Comparison of ENCODE assay signal across 10 cellular contexts in genomic region chr20:41664584-41664983, GRCh38. TPM values are rescaled to one million over a fixed set of nuclear protein-coding genes. Genes with fewer than 3 reads are reported as not detected.
DNase-seq lines count a peak whose midpoint lies in the region; ATAC-seq and TF ChIP-seq lines count a peak whose summit lies in the region.
"Had no signal": no experiment of that assay in that cellular context is flagged by ENCODE, and none has a peak within 500 bp of the region (broad histone marks: within the 10 kb centered on the region; RNA-seq: fewer than 3 reads in every experiment).

No MANE protein-coding gene starts in this region.

- peaks cover under 1% of the 10 kb centered on the region for H3K4me1 Mint-ChIP-seq in progenitor cell of endocrine pancreas (ENCODE audit: low read depth)

- H3K4me1 ChIP-seq in PC-9 (replicated peaks; ENCODE audit: insufficient read depth) (peaks cover 4% of the 10 kb centered on the region; the same call in 1 of the 2 replicates), hepatocyte (ENCODE audit: insufficient read depth) (no peaks in the 10 kb centered on the region)

- H3K27me3 ChIP-seq in PC-9 (ENCODE audit: insufficient read depth, low read depth) (0 out of 2 replicates have a peak, but pooled peaks cover 5% of the 10 kb centered on the region), hepatocyte (no peaks in the 10 kb centered on the region)

- 57% methylated on average over 5 of the region's 5 CpGs for WGBS in hepatocyte (ENCODE audit: low lambda C conversion rate, missing lambda C conversion rate)

- TF ChIP-seq CTCF in GM12864 (IDR thresholded peaks at IDR 0.05; ENCODE audit: low read depth, low read length, missing control alignments) (no peak), PC-9 (conservative IDR thresholded peaks at IDR 0.05) (no peak), hepatocyte (IDR thresholded peaks at IDR 0.05; ENCODE audit: poor library complexity) (no peak), progenitor cell of endocrine pancreas (IDR thresholded peaks at IDR 0.05; ENCODE audit: unreplicated experiment) (no peak)

- H2AFZ ChIP-seq in PC-9 (peak overlapping the region; percentile 71), hepatocyte (peak overlapping the region; percentile 47)

- H3K4me3 ChIP-seq in GM12864 (ENCODE audit: low read depth, low read length) (peak overlapping the region; percentile 52), PC-9 (peak overlapping the region; percentile 42; the same call in 1 of the 2 replicates), hepatocyte (no peak overlapping the region)

- H3K9me2 ChIP-seq in PC-9 (ENCODE audit: insufficient read depth) (no peaks in the 10 kb centered on the region), hepatocyte (replicated peaks; ENCODE audit: insufficient read depth) (no peaks in the 10 kb centered on the region)

- no peaks in the 10 kb centered on the region for H4K20me1 ChIP-seq in PC-9 (ENCODE audit: insufficient read depth)
- no peaks in the 10 kb centered on the region for H4K20me1 ChIP-seq in hepatocyte (ENCODE audit: insufficient read depth, poor library complexity, severe bottlenecking)

- CTCF ChIA-PET in PC-9 (lab: Charles Lee): no interaction called here

- H3K9me3 ChIP-seq in PC-9 (ENCODE audit: insufficient read depth, low read depth) (no peaks in the 10 kb centered on the region), hepatocyte (ENCODE audit: low read depth) (no peaks in the 10 kb centered on the region)

- peak overlapping the region; percentile 70 for H3K4me2 ChIP-seq in PC-9
- H3K4me2 ChIP-seq in hepatocyte: no peak overlapping the region

- peaks cover 4% of the 10 kb centered on the region for H3K9me3 Mint-ChIP-seq in progenitor cell of endocrine pancreas (ENCODE audit: low read depth)

- H3K36me3 Mint-ChIP-seq in progenitor cell of endocrine pancreas (ENCODE audit: insufficient read depth): no peaks in the 10 kb centered on the region
- H3K36me3 Mint-ChIP-seq: activated naive CD8-positive, alpha-beta T cell had no signal

- DNase-seq in GM12864 (ENCODE audit: low read depth): peak; percentile 76
- no peak for DNase-seq in PC-9
- DNase-seq in hepatocyte (ENCODE audit: low spot score): no peak
- DNase-seq in activated gamma-delta T cell (lab: John Stamatoyannopoulos, UW): no peak
- no peak for DNase-seq in activated CD8-positive, alpha-beta memory T cell treated with anti-CD3 and anti-CD28 coated beads, Interleukin-2, amount 50 U/mL, for 48 hours
- DNase-seq in middle frontal gyrus (ENCODE audit: extremely low spot score, low spot score): no peak
- no peak for DNase-seq in progenitor cell of endocrine pancreas (ENCODE audit: low spot score, unreplicated experiment)
- DNase-seq: posterior cingulate gyrus had no signal

- H3K27me3 Mint-ChIP-seq in progenitor cell of endocrine pancreas: peaks cover 3% of the 10 kb centered on the region

- no peak overlapping the region for H3K4me3 Mint-ChIP-seq in progenitor cell of endocrine pancreas (ENCODE audit: low read depth)
- H3K4me3 Mint-ChIP-seq: activated naive CD8-positive, alpha-beta T cell had no signal

- no peak overlapping the region for H3K27ac ChIP-seq in PC-9
- no peak overlapping the region for H3K27ac ChIP-seq in hepatocyte

- H3K27ac Mint-ChIP-seq in progenitor cell of endocrine pancreas: no peak overlapping the region
- H3K27ac Mint-ChIP-seq: activated naive CD8-positive, alpha-beta T cell had no signal

- intact Hi-C loops in PC-9 (cut with micrococcal nuclease; ENCODE audit: unreplicated experiment): no loop called here

- ATAC-seq in HG03095 (IDR thresholded peaks at IDR 0.05; ENCODE audit: unreplicated experiment): peak; percentile 77

- POLR2A ChIA-PET in PC-9 (lab: Charles Lee; ENCODE audit: unreplicated experiment): no interaction called here

- no peaks in the 10 kb centered on the region for H3K36me3 ChIP-seq in PC-9 (ENCODE audit: low read depth)
- H3K36me3 ChIP-seq in hepatocyte (replicated peaks; ENCODE audit: insufficient read depth, low read depth): no peaks in the 10 kb centered on the region

- H3F3A ChIP-seq in PC-9 (ENCODE audit: insufficient read depth, low read depth): no peaks in the 10 kb centered on the region

- no peaks in the 10 kb centered on the region for H3K79me2 ChIP-seq in PC-9 (ENCODE audit: low read depth)
- no peaks in the 10 kb centered on the region for H3K79me2 ChIP-seq in hepatocyte

- no TSS peak for BruUV-seq in PC-9 (replicated peaks; lab: Mats Ljungman, UMichigan)

RNA-seq across cellular contexts. Expression of gene CHD6, which starts 46.4 kb away (rescaled TPM):
- total RNA-seq in PC-9 (2021) (48.6 and 51.1 TPM in 2 replicates), hepatocyte (31.0 and 36.7 TPM in 2 replicates), progenitor cell of endocrine pancreas (114 and 124 TPM in 2 replicates)
- 56.0 and 98.3 TPM in 2 replicates for polyA plus RNA-seq in hepatocyte
